Comparison of ENCODE assay signal across 23 cellular contexts in the genomic region with DNA sequence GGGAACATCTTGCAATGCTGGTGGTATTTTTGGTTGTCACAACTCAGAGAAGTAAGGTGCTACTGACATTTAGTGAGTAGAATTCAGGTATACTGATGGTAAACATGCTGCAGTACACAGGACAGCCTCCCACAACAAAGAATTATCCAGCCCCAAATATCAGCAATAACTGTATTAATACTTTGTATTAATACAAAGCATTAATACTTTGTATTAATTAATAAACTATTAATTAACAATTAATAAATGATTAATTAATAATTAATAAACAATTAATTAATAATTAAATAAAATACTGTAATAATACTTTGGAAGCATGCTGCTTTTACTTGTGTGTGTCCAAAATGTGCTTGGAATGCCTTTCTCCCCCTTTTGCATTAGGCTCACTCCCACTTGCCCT.
A peak's percentile ranks its signal among the peaks of the same experiment; 100 is the strongest.
DNase-seq lines count a peak whose midpoint lies in the region; ATAC-seq, FAIRE-seq and TF ChIP-seq lines count a peak whose summit lies in the region.
"Had no signal": no experiment of that assay in that cellular context is flagged by ENCODE, and none has a peak within 500 bp of the region (broad histone marks: within the 10 kb centered on the region; RNA-seq: fewer than 3 reads in every experiment).

No MANE protein-coding gene starts in this region.

- CTCF ChIA-PET in HEK293 (lab: Yijun Ruan, JAX) = interaction anchor here (0.6 to 1.2 kb wide), 2 partner anchors 11 to 17 kb away, joined by 3 to 7 read pairs; no protein-coding TSS in a partner anchor
- CTCF ChIA-PET in K562 (lab: Yijun Ruan, JAX; ENCODE audit: low intra/inter-chr PET ratio) = no interaction called here

- peaks cover 11% of the 10 kb centered on the region for H3K4me1 ChIP-seq in HEK293 (ENCODE audit: control insufficient read depth, insufficient read depth, low read length)
- H3K4me1 ChIP-seq in K562 (replicated peaks in 1 of 2; ENCODE audit: control insufficient read depth in 2 of 2, insufficient read depth in 2 of 2, low read length in 2 of 2) = no peaks in the 10 kb centered on the region
- H3K4me1 ChIP-seq in gastroesophageal sphincter = no peaks in the 10 kb centered on the region
- H3K4me1 ChIP-seq: BE2C, BLaER1 had no signal

- in situ Hi-C loops in K562 (cut with MboI) = no loop called here

- no peaks in the 10 kb centered on the region for H4K20me1 ChIP-seq in K562 (replicated peaks; ENCODE audit: control insufficient read depth, insufficient read depth, low read length)
- H4K20me1 ChIP-seq: BLaER1 had no signal

- TF ChIP-seq POLR2A in K562 (conservative IDR thresholded peaks at IDR 0.05) (no peak), gastroesophageal sphincter (IDR thresholded peaks at IDR 0.05) (no peak)

- no peak for TF ChIP-seq RAD21 in K562 (CRISPR knock-in tag; conservative IDR thresholded peaks at IDR 0.05 in 1 of 2, IDR thresholded peaks at IDR 0.05 in 1 of 2)

- intact Hi-C loops in K562 (cut with micrococcal nuclease) = no loop called here

- POLR2A ChIA-PET in HEK293 (lab: Yijun Ruan, JAX) = no interaction called here
- POLR2A ChIA-PET in K562 (lab: Yijun Ruan, JAX) = no interaction called here

- no peak overlapping the region for H3K9ac ChIP-seq in K562 (ENCODE audit: insufficient read depth in 1 of 2, low read depth in 2 of 2, low read length in 2 of 2)
- H3K9ac ChIP-seq: BLaER1 had no signal

- no peak overlapping the region for H3K4me2 ChIP-seq in K562 (ENCODE audit: insufficient read depth, low read length)
- H3K4me2 ChIP-seq: BLaER1 had no signal

- H3K9me3 ChIP-seq in HEK293 (ENCODE audit: control insufficient read depth, insufficient read depth, low read depth, low read length) (no peaks in the 10 kb centered on the region), K562 (replicated peaks; ENCODE audit: control insufficient read depth, insufficient read depth, low read depth, low read length) (no peaks in the 10 kb centered on the region), gastroesophageal sphincter (no peaks in the 10 kb centered on the region)
- H3K9me3 ChIP-seq: BE2C, BLaER1 had no signal

- TF ChIP-seq CTCF in HEK293 (tag by site-specific recombination; IDR thresholded peaks at IDR 0.05) = no peak
- no peak for TF ChIP-seq CTCF in K562 (IDR thresholded peaks at IDR 0.05 in 2 of 3, conservative IDR thresholded peaks at IDR 0.05 in 1 of 3; ENCODE audit: insufficient read depth in 2 of 3, low read depth in 1 of 3, low read length in 3 of 3)
- TF ChIP-seq CTCF in gastroesophageal sphincter (IDR thresholded peaks at IDR 0.05) = no peak

- H3K9me1 ChIP-seq in K562 (ENCODE audit: control insufficient read depth, insufficient read depth, low read length) = no peaks in the 10 kb centered on the region

- no TSS peak for BruUV-seq in K562 (replicated peaks; lab: Mats Ljungman, UMichigan)

- H2AFZ ChIP-seq in K562 (ENCODE audit: low read depth, low read length) = no peak overlapping the region

- ATAC-seq in K562 = no peak
- no peak for ATAC-seq in GM18867 (IDR thresholded peaks at IDR 0.05; ENCODE audit: unreplicated experiment)
- no peak for ATAC-seq in gastroesophageal sphincter
- ATAC-seq: GM12878 had no signal

- H3K36me3 ChIP-seq in HEK293 (ENCODE audit: control insufficient read depth in 2 of 2, insufficient read depth in 1 of 2, low read length in 2 of 2) = no peaks in the 10 kb centered on the region
- H3K36me3 ChIP-seq in K562 (ENCODE audit: control insufficient read depth, insufficient read depth, low read length) = no peaks in the 10 kb centered on the region
- no peaks in the 10 kb centered on the region for H3K36me3 ChIP-seq in gastroesophageal sphincter
- H3K36me3 ChIP-seq: BE2C, BLaER1 had no signal

- H3K27ac ChIP-seq in HEK293 (ENCODE audit: extremely low read depth, low read depth, low read length) (no peak overlapping the region), K562 (ENCODE audit: extremely low read depth, low read depth, low read length) (no peak overlapping the region), gastroesophageal sphincter (no peak overlapping the region)
- H3K27ac ChIP-seq: BLaER1 had no signal

- no peak for DNase-seq in K562 (ENCODE audit: extremely low read depth in 1 of 4, low spot score in 3 of 4)
- DNase-seq: 8988T; ACHN; BE2C; C1 segment of cervical spinal cord; Calu3; CD4-positive, alpha-beta memory T cell; CD4-positive, CD25-positive, alpha-beta regulatory T cell; CD8-positive, alpha-beta memory T cell; COR-L47; DMS79 treated with DMSO at 0.1 percent for 48 hours; GDM1 had no signal

- no peak overlapping the region for H3K4me3 ChIP-seq in HEK293 (ENCODE audit: low read depth, low read length)
- no peak overlapping the region for H3K4me3 ChIP-seq in K562
- H3K4me3 ChIP-seq in gastroesophageal sphincter = no peak overlapping the region
- H3K4me3 ChIP-seq: BLaER1, GM12878 had no signal

- H3K79me2 ChIP-seq in K562 (ENCODE audit: control insufficient read depth, insufficient read depth, low read length) = no peaks in the 10 kb centered on the region

- H3K27me3 ChIP-seq in K562 (ENCODE audit: control insufficient read depth in 2 of 2, insufficient read depth in 2 of 2, low read length in 2 of 2) (no peaks in the 10 kb centered on the region), gastroesophageal sphincter (no peaks in the 10 kb centered on the region)
- H3K27me3 ChIP-seq: BE2C, BLaER1 had no signal

- FAIRE-seq in G401.6 (lab: Jason Lieb, UNC) = peak; percentile 15
- no peak for FAIRE-seq in K562 (lab: Jason Lieb, UNC)
- FAIRE-seq: A204.1, D721Med, GM12878, GM12892, GM18507, GM19239 had no signal

- no peak for TF ChIP-seq EP300 in K562 (IDR thresholded peaks at IDR 0.05; ENCODE audit: low read length)
- TF ChIP-seq EP300 in gastroesophageal sphincter (IDR thresholded peaks at IDR 0.05) = no peak

TF ChIP-seq in HEK293, 187 proteins besides CTCF, POLR2A, EP300 and RAD21:
- TF ChIP-seq ZSCAN30 (tag by site-specific recombination; IDR thresholded peaks at IDR 0.05) = no peak
- TF ChIP-seq BCL11B (tag by site-specific recombination; IDR thresholded peaks at IDR 0.05; ENCODE audit: low read depth) = peak; percentile 61; the same call in 1 of the 2 replicates
- TF ChIP-seq, protein P1, sequence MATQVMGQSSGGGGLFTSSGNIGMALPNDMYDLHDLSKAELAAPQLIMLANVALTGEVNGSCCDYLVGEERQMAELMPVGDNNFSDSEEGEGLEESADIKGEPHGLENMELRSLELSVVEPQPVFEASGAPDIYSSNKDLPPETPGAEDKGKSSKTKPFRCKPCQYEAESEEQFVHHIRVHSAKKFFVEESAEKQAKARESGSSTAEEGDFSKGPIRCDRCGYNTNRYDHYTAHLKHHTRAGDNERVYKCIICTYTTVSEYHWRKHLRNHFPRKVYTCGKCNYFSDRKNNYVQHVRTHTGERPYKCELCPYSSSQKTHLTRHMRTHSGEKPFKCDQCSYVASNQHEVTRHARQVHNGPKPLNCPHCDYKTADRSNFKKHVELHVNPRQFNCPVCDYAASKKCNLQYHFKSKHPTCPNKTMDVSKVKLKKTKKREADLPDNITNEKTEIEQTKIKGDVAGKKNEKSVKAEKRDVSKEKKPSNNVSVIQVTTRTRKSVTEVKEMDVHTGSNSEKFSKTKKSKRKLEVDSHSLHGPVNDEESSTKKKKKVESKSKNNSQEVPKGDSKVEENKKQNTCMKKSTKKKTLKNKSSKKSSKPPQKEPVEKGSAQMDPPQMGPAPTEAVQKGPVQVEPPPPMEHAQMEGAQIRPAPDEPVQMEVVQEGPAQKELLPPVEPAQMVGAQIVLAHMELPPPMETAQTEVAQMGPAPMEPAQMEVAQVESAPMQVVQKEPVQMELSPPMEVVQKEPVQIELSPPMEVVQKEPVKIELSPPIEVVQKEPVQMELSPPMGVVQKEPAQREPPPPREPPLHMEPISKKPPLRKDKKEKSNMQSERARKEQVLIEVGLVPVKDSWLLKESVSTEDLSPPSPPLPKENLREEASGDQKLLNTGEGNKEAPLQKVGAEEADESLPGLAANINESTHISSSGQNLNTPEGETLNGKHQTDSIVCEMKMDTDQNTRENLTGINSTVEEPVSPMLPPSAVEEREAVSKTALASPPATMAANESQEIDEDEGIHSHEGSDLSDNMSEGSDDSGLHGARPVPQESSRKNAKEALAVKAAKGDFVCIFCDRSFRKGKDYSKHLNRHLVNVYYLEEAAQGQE (tag by site-specific recombination; IDR thresholded peaks at IDR 0.05) = no peak
- no peak for TF ChIP-seq ZNF211 (tag by site-specific recombination; IDR thresholded peaks at IDR 0.05; ENCODE audit: low read depth)
- TF ChIP-seq REPIN1 (tag by site-specific recombination; IDR thresholded peaks at IDR 0.05; ENCODE audit: low read depth) = no peak

TF ChIP-seq in K562, 482 proteins besides CTCF, POLR2A, EP300 and RAD21:
- no peak for TF ChIP-seq RBM25 (IDR thresholded peaks at IDR 0.05; ENCODE audit: low read depth, low read length, severe bottlenecking)
- TF ChIP-seq XRCC3 (IDR thresholded peaks at IDR 0.05) = no peak
- no peak for TF ChIP-seq HMG20A (CRISPR knock-in tag; conservative IDR thresholded peaks at IDR 0.05)
- TF ChIP-seq MCM7 (IDR thresholded peaks at IDR 0.05) = peak in 1 of 2 experiments; percentile 97; a peak in 2 of 4 replicates
- TF ChIP-seq DACH1 (IDR thresholded peaks at IDR 0.05; ENCODE audit: partially characterized antibody) = peak; percentile 94
